14 cellular contexts compared by ENCODE assay signal in genomic region chr21:35366348-35367085, GRCh38.
A peak's percentile ranks its signal among the peaks of the same experiment; 100 is the strongest.
DNase-seq lines count a peak whose midpoint lies in the region; ATAC-seq and TF ChIP-seq lines count a peak whose summit lies in the region.
"Had no signal": no experiment of that assay in that cellular context is flagged by ENCODE, and none has a peak within 500 bp of the region (broad histone marks: within the 10 kb centered on the region; RNA-seq: fewer than 3 reads in every experiment).

No MANE protein-coding gene starts in this region.

- H3K4me3 ChIP-seq in skeletal muscle cell (ENCODE audit: low read depth, low read length) (no peak overlapping the region), endodermal cell (ENCODE audit: low read length) (no peak overlapping the region)
- H3K4me3 ChIP-seq: BLaER1 treated with 17β-estradiol and CSF1 and Interleukin-3, amounts not matched to agents 10 nM and 100 nM had no signal

- H3K36me3 ChIP-seq in endodermal cell (ENCODE audit: control insufficient read depth, insufficient read depth, low read length) = no peaks in the 10 kb centered on the region
- H3K36me3 ChIP-seq: BLaER1 treated with 17β-estradiol and CSF1 and Interleukin-3, amounts not matched to agents 10 nM and 100 nM had no signal

- H3K27ac Mint-ChIP-seq in endodermal cell = no peak overlapping the region
- no peak overlapping the region for H3K27ac Mint-ChIP-seq in activated naive CD8-positive, alpha-beta T cell treated with anti-CD3 and anti-CD28 coated beads, Interleukin-2, amount 50 U/mL, for 24 hours
- H3K27ac Mint-ChIP-seq: activated naive CD4-positive, alpha-beta T cell treated with anti-CD3 and anti-CD28 coated beads, Interleukin-2, amount 50 U/mL, for 24 hours; dendritic cell treated with granulocyte-macrophage colony-stimulating factor and Interleukin-4, amounts not matched to agents 40 ng/mL and 50 ng/mL, for 4 days had no signal

- no peaks in the 10 kb centered on the region for H3K36me3 Mint-ChIP-seq in endodermal cell (ENCODE audit: low read depth)
- no peaks in the 10 kb centered on the region for H3K36me3 Mint-ChIP-seq in activated naive CD8-positive, alpha-beta T cell treated with anti-CD3 and anti-CD28 coated beads, Interleukin-2, amount 50 U/mL, for 24 hours (ENCODE audit: low read depth)
- H3K36me3 Mint-ChIP-seq: activated naive CD4-positive, alpha-beta T cell treated with anti-CD3 and anti-CD28 coated beads, Interleukin-2, amount 50 U/mL, for 24 hours had no signal

- H3K9me3 Mint-ChIP-seq in endodermal cell = peaks cover 7% of the 10 kb centered on the region
- peaks cover 4% of the 10 kb centered on the region for H3K9me3 Mint-ChIP-seq in activated naive CD8-positive, alpha-beta T cell treated with anti-CD3 and anti-CD28 coated beads, Interleukin-2, amount 50 U/mL, for 24 hours
- H3K9me3 Mint-ChIP-seq: activated naive CD4-positive, alpha-beta T cell treated with anti-CD3 and anti-CD28 coated beads, Interleukin-2, amount 50 U/mL, for 24 hours; dendritic cell treated with granulocyte-macrophage colony-stimulating factor and Interleukin-4, amounts not matched to agents 40 ng/mL and 50 ng/mL, for 4 days had no signal

- intact Hi-C loops in Right ventricle myocardium superior (cut with DNase I) = no loop called here

- 80 to 89% methylated on average over 1 to 5 of the region's 5 CpGs for WGBS in endodermal cell (ENCODE audit: insufficient coverage in 1 of 2, insufficient read length in 1 of 2), 2 experiments

- H3K27me3 ChIP-seq in endodermal cell (ENCODE audit: control insufficient read depth, insufficient read depth, low read length, poor library complexity, severe bottlenecking) = no peaks in the 10 kb centered on the region
- H3K27me3 ChIP-seq: BLaER1 treated with 17β-estradiol and CSF1 and Interleukin-3, amounts not matched to agents 10 nM and 100 nM had no signal

- H3K9ac ChIP-seq in endodermal cell (ENCODE audit: extremely low read depth, low read length, poor library complexity, severe bottlenecking) = no peak overlapping the region
- H3K9ac ChIP-seq: BLaER1 treated with 17β-estradiol and CSF1 and Interleukin-3, amounts not matched to agents 10 nM and 100 nM had no signal

- H3K27ac ChIP-seq in endodermal cell (ENCODE audit: low read depth, low read length) = no peak overlapping the region
- H3K27ac ChIP-seq: BLaER1 treated with 17β-estradiol and CSF1 and Interleukin-3, amounts not matched to agents 10 nM and 100 nM had no signal

- DNase-seq in CMK (ENCODE audit: low read depth) (peak; percentile 21), RPMI7951 (ENCODE audit: low read depth) (peak; percentile 52), Right ventricle myocardium superior (no peak), skeletal muscle cell (ENCODE audit: low read depth) (peak; percentile 93), endodermal cell (no peak)
- DNase-seq in activated naive CD8-positive, alpha-beta T cell treated with anti-CD3 and anti-CD28 coated beads, Interleukin-2, amount 50 U/mL, for 24 hours = no peak
- DNase-seq: glutamatergic neuron; NCI-H1694 treated with DMSO at 0.1 percent for 48 hours; stimulated activated naive CD4-positive, alpha-beta T cell had no signal

- TF ChIP-seq CTCF in endodermal cell (conservative IDR thresholded peaks at IDR 0.05) = no peak

- ATAC-seq in Right ventricle myocardium superior (ENCODE audit: poor library complexity) = peak; percentile 91
- no peak for ATAC-seq in HG02623 (IDR thresholded peaks at IDR 0.05; ENCODE audit: unreplicated experiment)
- no peak for ATAC-seq in activated naive CD8-positive, alpha-beta T cell treated with anti-CD3 and anti-CD28 coated beads, Interleukin-2, amount 50 U/mL, for 24 hours
- ATAC-seq in GM19397 (IDR thresholded peaks at IDR 0.05; ENCODE audit: unreplicated experiment) = no peak

- no peaks in the 10 kb centered on the region for H3K4me1 ChIP-seq in endodermal cell (ENCODE audit: control insufficient read depth, insufficient read depth, low read length)
- H3K4me1 ChIP-seq: BLaER1 treated with 17β-estradiol and CSF1 and Interleukin-3, amounts not matched to agents 10 nM and 100 nM had no signal

- H3K4me1 Mint-ChIP-seq in endodermal cell = peaks cover 8% of the 10 kb centered on the region
- H3K4me1 Mint-ChIP-seq in activated naive CD8-positive, alpha-beta T cell treated with anti-CD3 and anti-CD28 coated beads, Interleukin-2, amount 50 U/mL, for 24 hours = peaks cover 6% of the 10 kb centered on the region
- H3K4me1 Mint-ChIP-seq: activated naive CD4-positive, alpha-beta T cell treated with anti-CD3 and anti-CD28 coated beads, Interleukin-2, amount 50 U/mL, for 24 hours had no signal

- H3K27me3 Mint-ChIP-seq in endodermal cell (ENCODE audit: insufficient read depth) = no peaks in the 10 kb centered on the region
- H3K27me3 Mint-ChIP-seq in activated naive CD8-positive, alpha-beta T cell treated with anti-CD3 and anti-CD28 coated beads, Interleukin-2, amount 50 U/mL, for 24 hours = no peaks in the 10 kb centered on the region
- H3K27me3 Mint-ChIP-seq: activated naive CD4-positive, alpha-beta T cell treated with anti-CD3 and anti-CD28 coated beads, Interleukin-2, amount 50 U/mL, for 24 hours had no signal

- no peak overlapping the region for H3K4me3 Mint-ChIP-seq in endodermal cell
- H3K4me3 Mint-ChIP-seq in activated naive CD8-positive, alpha-beta T cell treated with anti-CD3 and anti-CD28 coated beads, Interleukin-2, amount 50 U/mL, for 24 hours = no peak overlapping the region
- H3K4me3 Mint-ChIP-seq: activated naive CD4-positive, alpha-beta T cell treated with anti-CD3 and anti-CD28 coated beads, Interleukin-2, amount 50 U/mL, for 24 hours; dendritic cell treated with granulocyte-macrophage colony-stimulating factor and Interleukin-4, amounts not matched to agents 40 ng/mL and 50 ng/mL, for 4 days had no signal

- no peaks in the 10 kb centered on the region for H3K9me3 ChIP-seq in endodermal cell (ENCODE audit: control insufficient read depth, low read length)

Comparison
In these comparisons a context has a peak if more than half of its experiments do, and no peak if none do; other contexts are left out.
1. DNase-seq: peak in CMK (single experiment), RPMI7951 (single experiment) and skeletal muscle cell (single experiment); none in Right ventricle myocardium superior (single experiment), endodermal cell (single experiment) and activated naive CD8-positive, alpha-beta T cell treated with anti-CD3 and anti-CD28 coated beads, Interleukin-2, amount 50 U/mL, for 24 hours (single experiment).